Comparison of ENCODE assay signal across 3 cellular contexts in the genomic region with DNA sequence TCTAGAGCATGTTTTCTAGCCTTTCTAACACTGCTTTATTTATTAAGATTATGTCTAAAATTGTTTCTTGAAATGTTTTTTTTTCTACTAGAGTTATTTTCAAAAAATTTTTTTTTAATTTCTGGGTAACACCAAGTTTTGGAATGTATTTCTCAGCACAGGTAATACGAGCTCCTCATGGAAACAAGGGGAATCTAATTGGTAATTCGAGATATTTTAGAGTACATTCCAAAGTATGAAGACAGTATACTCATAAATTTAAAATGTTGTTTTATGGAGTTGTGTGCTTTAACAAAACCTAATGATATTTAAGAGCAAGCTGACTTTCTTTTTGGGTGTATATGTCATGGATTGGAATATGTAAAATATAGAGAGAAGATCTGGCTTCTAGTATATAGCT.
TF ChIP-seq lines count a peak whose summit lies in the region.

No MANE protein-coding gene starts in this region.

TF ChIP-seq in SK-N-SH treated with all-trans-retinoic acid at 6 μM for 48 hours, 23 proteins besides CTCF, POLR2A, EP300 and RAD21:
- no peak for TF ChIP-seq ZC3H10 (CRISPR knock-in tag; IDR thresholded peaks at IDR 0.05)
- TF ChIP-seq, protein P1, sequence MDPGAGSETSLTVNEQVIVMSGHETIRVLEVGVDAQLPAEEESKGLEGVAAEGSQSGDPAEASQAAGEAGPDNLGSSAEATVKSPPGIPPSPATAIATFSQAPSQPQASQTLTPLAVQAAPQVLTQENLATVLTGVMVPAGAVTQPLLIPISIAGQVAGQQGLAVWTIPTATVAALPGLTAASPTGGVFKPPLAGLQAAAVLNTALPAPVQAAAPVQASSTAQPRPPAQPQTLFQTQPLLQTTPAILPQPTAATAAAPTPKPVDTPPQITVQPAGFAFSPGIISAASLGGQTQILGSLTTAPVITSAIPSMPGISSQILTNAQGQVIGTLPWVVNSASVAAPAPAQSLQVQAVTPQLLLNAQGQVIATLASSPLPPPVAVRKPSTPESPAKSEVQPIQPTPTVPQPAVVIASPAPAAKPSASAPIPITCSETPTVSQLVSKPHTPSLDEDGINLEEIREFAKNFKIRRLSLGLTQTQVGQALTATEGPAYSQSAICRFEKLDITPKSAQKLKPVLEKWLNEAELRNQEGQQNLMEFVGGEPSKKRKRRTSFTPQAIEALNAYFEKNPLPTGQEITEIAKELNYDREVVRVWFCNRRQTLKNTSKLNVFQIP (CRISPR knock-in tag; IDR thresholded peaks at IDR 0.05; ENCODE audit: borderline replicate concordance, low read depth), result no peak
- no peak for TF ChIP-seq TCF4 (CRISPR knock-in tag; IDR thresholded peaks at IDR 0.05; ENCODE audit: borderline replicate concordance)

TF ChIP-seq in SK-N-SH, 30 proteins besides CTCF, POLR2A, EP300 and RAD21:
- TF ChIP-seq RXRA (IDR thresholded peaks at IDR 0.05; ENCODE audit: borderline replicate concordance, low read depth) (no peak), TEAD4 (IDR thresholded peaks at IDR 0.05; ENCODE audit: borderline replicate concordance, insufficient read depth) (no peak), FOXJ3 (CRISPR knock-in tag; IDR thresholded peaks at IDR 0.05) (no peak), RFX5 (IDR thresholded peaks at IDR 0.05; ENCODE audit: low read length) (no peak), FOSL2 (IDR thresholded peaks at IDR 0.05; ENCODE audit: borderline replicate concordance, low read depth) (no peak), FOXM1 (IDR thresholded peaks at IDR 0.05; ENCODE audit: low read depth) (no peak), EZH2phosphoT487 (IDR thresholded peaks at IDR 0.05; ENCODE audit: borderline replicate concordance, low read depth) (no peak), YY1 (IDR thresholded peaks at IDR 0.05; ENCODE audit: low read depth) (no peak), ELF1 (IDR thresholded peaks at IDR 0.05) (no peak), USF2 (IDR thresholded peaks at IDR 0.05; ENCODE audit: borderline replicate concordance, low read depth, low read length) (no peak), SIN3A (IDR thresholded peaks at IDR 0.05; ENCODE audit: borderline replicate concordance, low read depth, low read length) (no peak), MAX (IDR thresholded peaks at IDR 0.05; ENCODE audit: low read depth) (no peak), JUND (IDR thresholded peaks at IDR 0.05) (no peak), SMC3 (IDR thresholded peaks at IDR 0.05; ENCODE audit: low read depth, low read length) (no peak), IRF3 (IDR thresholded peaks at IDR 0.05; ENCODE audit: low read depth, low read length) (no peak), REST (IDR thresholded peaks at IDR 0.05; ENCODE audit: low read depth, low read length) (no peak), GATA2 (CRISPR knock-in tag; IDR thresholded peaks at IDR 0.05) (no peak), TCF12 (IDR thresholded peaks at IDR 0.05) (no peak)
- TF ChIP-seq, protein P2, sequence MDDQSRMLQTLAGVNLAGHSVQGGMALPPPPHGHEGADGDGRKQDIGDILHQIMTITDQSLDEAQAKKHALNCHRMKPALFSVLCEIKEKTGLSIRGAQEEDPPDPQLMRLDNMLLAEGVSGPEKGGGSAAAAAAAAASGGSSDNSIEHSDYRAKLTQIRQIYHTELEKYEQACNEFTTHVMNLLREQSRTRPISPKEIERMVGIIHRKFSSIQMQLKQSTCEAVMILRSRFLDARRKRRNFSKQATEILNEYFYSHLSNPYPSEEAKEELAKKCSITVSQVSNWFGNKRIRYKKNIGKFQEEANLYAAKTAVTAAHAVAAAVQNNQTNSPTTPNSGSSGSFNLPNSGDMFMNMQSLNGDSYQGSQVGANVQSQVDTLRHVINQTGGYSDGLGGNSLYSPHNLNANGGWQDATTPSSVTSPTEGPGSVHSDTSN (IDR thresholded peaks at IDR 0.05), result no peak

TF ChIP-seq in IMR-90, 13 proteins besides CTCF, POLR2A, EP300 and RAD21:
- no peak for TF ChIP-seq SMC3 (IDR thresholded peaks at IDR 0.05; ENCODE audit: low read depth, low read length)
- no peak for TF ChIP-seq ELK1 (IDR thresholded peaks at IDR 0.05; ENCODE audit: borderline replicate concordance, low read depth, low read length)
- no peak for TF ChIP-seq MAZ (IDR thresholded peaks at IDR 0.05; ENCODE audit: borderline replicate concordance, low read depth, low read length)
- no peak for TF ChIP-seq MAFK (IDR thresholded peaks at IDR 0.05; ENCODE audit: low read depth, low read length)
- TF ChIP-seq NFE2L2 (IDR thresholded peaks at IDR 0.05; ENCODE audit: low read depth, low read length), result no peak
- TF ChIP-seq RFX5 (IDR thresholded peaks at IDR 0.05; ENCODE audit: low read depth, low read length), result no peak
- TF ChIP-seq USF2 (IDR thresholded peaks at IDR 0.05; ENCODE audit: low read depth, low read length), result no peak
- no peak for TF ChIP-seq FOS (IDR thresholded peaks at IDR 0.05; ENCODE audit: low read depth, low read length)
- no peak for TF ChIP-seq BHLHE40 (IDR thresholded peaks at IDR 0.05; ENCODE audit: low read depth, low read length)
- no peak for TF ChIP-seq CHD1 (IDR thresholded peaks at IDR 0.05; ENCODE audit: low read depth, low read length)
- TF ChIP-seq RCOR1 (IDR thresholded peaks at IDR 0.05; ENCODE audit: insufficient replicate concordance, low read length), result no peak
- no peak for TF ChIP-seq MXI1 (IDR thresholded peaks at IDR 0.05; ENCODE audit: borderline replicate concordance, low read depth, low read length)
- no peak for TF ChIP-seq CEBPB (IDR thresholded peaks at IDR 0.05; ENCODE audit: low read depth, low read length)
TF ChIP-seq in IMR-90: peak in this region for 0.
